In genomic region chr17:50560931-50561750, GRCh38 we compare ENCODE assay signal across 8 cellular contexts. TPM values are rescaled to one million over a fixed set of nuclear protein-coding genes. Genes with fewer than 3 reads are reported as not detected.
DNase-seq lines count a peak whose midpoint lies in the region; ATAC-seq and TF ChIP-seq lines count a peak whose summit lies in the region.

No MANE protein-coding gene starts in this region.

- no peak overlapping the region for H3K23ac ChIP-seq in mesendoderm (ENCODE audit: low read length)

- H3K27me3 Mint-ChIP-seq in activated naive CD8-positive, alpha-beta T cell treated with anti-CD3 and anti-CD28 coated beads for 36 hours: peaks cover 78% of the 10 kb centered on the region

- no peaks in the 10 kb centered on the region for H3K9me3 Mint-ChIP-seq in activated naive CD8-positive, alpha-beta T cell treated with anti-CD3 and anti-CD28 coated beads for 36 hours

- H3K4ac ChIP-seq in mesendoderm (ENCODE audit: low read depth, low read length): peak overlapping the region; percentile 38

- TF ChIP-seq POLR2A in GM18505 (IDR thresholded peaks at IDR 0.05; ENCODE audit: borderline replicate concordance, extremely low read depth, insufficient read depth, insufficient read length): no peak

- H2BK15ac ChIP-seq in mesendoderm (replicated peaks; ENCODE audit: low read depth): no peak overlapping the region

- no peak overlapping the region for H2AK5ac ChIP-seq in mesendoderm (ENCODE audit: low read length)

- no peak overlapping the region for H3K27ac ChIP-seq in mesendoderm (ENCODE audit: low read depth, low read length)

- peaks cover 23% of the 10 kb centered on the region for H3K4me1 Mint-ChIP-seq in activated naive CD8-positive, alpha-beta T cell treated with anti-CD3 and anti-CD28 coated beads for 36 hours

- ATAC-seq in GM18505 (IDR thresholded peaks at IDR 0.05; ENCODE audit: unreplicated experiment) (no peak), GM19324 (IDR thresholded peaks at IDR 0.05; ENCODE audit: low FRiP score, unreplicated experiment) (no peak), HG03565 (IDR thresholded peaks at IDR 0.05; ENCODE audit: unreplicated experiment) (no peak)

- WGBS in mesendoderm (ENCODE audit: extremely low coverage, insufficient coverage, low lambda C conversion rate): no CpG with 5 or more reads among the region's 89 CpGs

- no peak overlapping the region for H2BK5ac ChIP-seq in mesendoderm (ENCODE audit: low read length)

- H3K27ac Mint-ChIP-seq in activated naive CD8-positive, alpha-beta T cell treated with anti-CD3 and anti-CD28 coated beads for 36 hours: no peak overlapping the region

- H3K4me3 ChIP-seq in AG10803 (ENCODE audit: low read length) (peak overlapping the region; percentile 36), mesendoderm (ENCODE audit: low read length) (peak overlapping the region; percentile 30)

- H3K36me3 ChIP-seq in mesendoderm (ENCODE audit: control insufficient read depth, insufficient read depth, low read length): no peaks in the 10 kb centered on the region

- no peak overlapping the region for H4K8ac ChIP-seq in mesendoderm (ENCODE audit: low read depth, low read length)

- H3K56ac ChIP-seq in mesendoderm (ENCODE audit: low read length): peak overlapping the region; percentile 78

- H3K9ac ChIP-seq in mesendoderm (ENCODE audit: low read length): peak overlapping the region; percentile 54

- peak overlapping the region; percentile 75 for H3K4me2 ChIP-seq in mesendoderm (ENCODE audit: low read length)

- peaks cover 3% of the 10 kb centered on the region for H3K27me3 ChIP-seq in mesendoderm (ENCODE audit: insufficient read depth, low read length, poor library complexity)

- H3K79me1 ChIP-seq in mesendoderm (ENCODE audit: low read length): no peaks in the 10 kb centered on the region

- H2BK120ac ChIP-seq in mesendoderm (ENCODE audit: low read depth, low read length): no peak overlapping the region

- no peaks in the 10 kb centered on the region for H3K79me2 ChIP-seq in mesendoderm (ENCODE audit: control insufficient read depth, insufficient read depth, low read length)

- H4K5ac ChIP-seq in mesendoderm (ENCODE audit: low read length): no peak overlapping the region

- peaks cover 13% of the 10 kb centered on the region for H3K4me1 ChIP-seq in mesendoderm (ENCODE audit: control insufficient read depth, low read depth, low read length)

- no peak for TF ChIP-seq CTCF in AG10803 (conservative IDR thresholded peaks at IDR 0.05; ENCODE audit: low read length)
- TF ChIP-seq CTCF in GM20000 (IDR thresholded peaks at IDR 0.05; ENCODE audit: extremely low read depth, missing control alignments): no peak

- DNase-seq in AG10803 (ENCODE audit: low read depth) (no peak), GM20000 (ENCODE audit: low spot score) (peak; percentile 73), mesendoderm (no peak), cerebellar nuclear complex (lab: John Stamatoyannopoulos, UW) (no peak)
- DNase-seq in activated naive CD8-positive, alpha-beta T cell treated with anti-CD3 and anti-CD28 coated beads for 36 hours: peak; percentile 26

- H3K36me3 Mint-ChIP-seq in activated naive CD8-positive, alpha-beta T cell treated with anti-CD3 and anti-CD28 coated beads for 36 hours: no peaks in the 10 kb centered on the region

- H3K18ac ChIP-seq in mesendoderm (ENCODE audit: low read length): peak overlapping the region; percentile 72

- H3K4me3 Mint-ChIP-seq in activated naive CD8-positive, alpha-beta T cell treated with anti-CD3 and anti-CD28 coated beads for 36 hours: no peak overlapping the region

RNA-seq across cellular contexts. Expression of gene CACNA1G, which starts 0.6 kb away (rescaled TPM):
- under 1 TPM in 1 of 2 experiments, not detected in 1; 0.06 TPM for total RNA-seq in activated naive CD8-positive, alpha-beta T cell treated with anti-CD3 and anti-CD28 coated beads for 36 hours
- 1.8 TPM for polyA plus RNA-seq in mesendoderm (2013, experiment 1 of 2)
- polyA plus RNA-seq in mesendoderm (2013, experiment 2 of 2): 1.6 TPM

RNA-seq across cellular contexts. Expression of gene SPATA20, which starts 14.2 kb away (rescaled TPM):
- 10 to 100 TPM; 32.4 to 36.3 TPM for total RNA-seq in activated naive CD8-positive, alpha-beta T cell treated with anti-CD3 and anti-CD28 coated beads for 36 hours
- 9.8 TPM for polyA plus RNA-seq in mesendoderm (2013, experiment 1 of 2)
- 9.4 TPM for polyA plus RNA-seq in mesendoderm (2013, experiment 2 of 2)

RNA-seq across cellular contexts. Expression of gene EPN3, which starts 28.6 kb away (rescaled TPM):
- total RNA-seq in activated naive CD8-positive, alpha-beta T cell treated with anti-CD3 and anti-CD28 coated beads for 36 hours: not detected
- polyA plus RNA-seq in mesendoderm (2013, experiment 1 of 2): 3.7 TPM
- 3.0 TPM for polyA plus RNA-seq in mesendoderm (2013, experiment 2 of 2)

RNA-seq across cellular contexts. Expression of gene MYCBPAP, which starts 52.9 kb away (rescaled TPM):
- 1 to 10 TPM in 1 of 2 experiments, under 1 TPM in 1; 0.56 to 1.1 TPM for total RNA-seq in activated naive CD8-positive, alpha-beta T cell treated with anti-CD3 and anti-CD28 coated beads for 36 hours
- polyA plus RNA-seq in mesendoderm (2013, experiment 1 of 2): 0.17 TPM
- 0.15 TPM for polyA plus RNA-seq in mesendoderm (2013, experiment 2 of 2)

Comparison
In these comparisons a context has a peak if more than half of its experiments do, and no peak if none do; other contexts are left out.
1. DNase-seq: peak in GM20000 (single experiment) and activated naive CD8-positive, alpha-beta T cell treated with anti-CD3 and anti-CD28 coated beads for 36 hours (single experiment); none in AG10803 (single experiment), mesendoderm (single experiment) and cerebellar nuclear complex (0 of 2).